11 cellular contexts compared by ENCODE assay signal in the genomic region with DNA sequence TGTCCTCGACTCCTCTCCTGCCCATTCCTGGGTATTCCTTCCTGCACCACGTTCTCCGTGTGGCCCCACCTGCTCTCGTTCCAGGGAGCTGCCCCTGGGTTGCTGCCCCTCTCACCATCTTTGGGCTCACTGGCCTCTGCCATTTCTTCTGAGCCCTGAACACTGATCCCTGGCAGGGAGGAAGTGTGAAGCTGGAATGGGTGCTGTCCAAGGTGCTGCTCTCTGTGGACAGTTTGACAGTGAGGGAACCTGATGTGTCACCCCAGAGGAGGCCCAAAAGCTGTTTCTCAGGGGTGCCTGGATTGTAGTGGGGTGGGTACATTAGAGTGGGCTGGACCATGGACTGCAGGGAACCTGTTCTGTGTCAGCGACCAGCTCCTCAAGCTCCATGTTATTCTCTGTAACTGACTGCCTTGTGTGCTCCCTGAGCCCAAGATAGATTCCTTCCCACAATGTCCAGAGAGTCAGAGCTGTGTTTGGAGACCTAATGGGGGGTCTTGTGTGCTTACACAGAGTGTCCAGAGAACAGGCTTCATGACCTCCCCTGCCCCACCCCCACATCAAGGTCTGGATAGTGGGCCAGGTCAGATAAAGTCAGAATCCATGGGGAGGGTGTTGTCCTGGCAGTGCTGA. TPM values are rescaled to one million over a fixed set of nuclear protein-coding genes. Genes with fewer than 3 reads are reported as not detected.
DNase-seq lines count a peak whose midpoint lies in the region; ATAC-seq and TF ChIP-seq lines count a peak whose summit lies in the region.
"Had no signal": no experiment of that assay in that cellular context is flagged by ENCODE, and none has a peak within 500 bp of the region (broad histone marks: within the 10 kb centered on the region; RNA-seq: fewer than 3 reads in every experiment).

No MANE protein-coding gene starts in this region.

- no peak overlapping the region for H3K9ac ChIP-seq in NT2/D1 (ENCODE audit: insufficient read length, low read depth)
- H3K9ac ChIP-seq: BLaER1 treated with 17β-estradiol and CSF1 and Interleukin-3, amounts not matched to agents 10 nM and 100 nM had no signal

- H3K36me3 Mint-ChIP-seq in progenitor cell of endocrine pancreas (ENCODE audit: insufficient read depth), result no peaks in the 10 kb centered on the region

- no peaks in the 10 kb centered on the region for H3K27me3 ChIP-seq in right atrium auricular region
- peaks cover 25% of the 10 kb centered on the region for H3K27me3 ChIP-seq in NT2/D1 (ENCODE audit: insufficient read depth, insufficient read length)
- H3K27me3 ChIP-seq: BLaER1 treated with 17β-estradiol and CSF1 and Interleukin-3, amounts not matched to agents 10 nM and 100 nM had no signal

- intact Hi-C loops in Right ventricle myocardium inferior (cut with DNase I), result no loop called here

- H3K27me3 Mint-ChIP-seq in progenitor cell of endocrine pancreas, result peaks cover 16% of the 10 kb centered on the region

- H3K4me3 Mint-ChIP-seq in progenitor cell of endocrine pancreas (ENCODE audit: low read depth), result no peak overlapping the region

- H3K4me3 ChIP-seq in right atrium auricular region (no peak overlapping the region), NT2/D1 (ENCODE audit: insufficient read length, low read depth) (no peak overlapping the region), choroid plexus epithelial cell (ENCODE audit: low read depth, low read length) (no peak overlapping the region)
- H3K4me3 ChIP-seq: BLaER1 treated with 17β-estradiol and CSF1 and Interleukin-3, amounts not matched to agents 10 nM and 100 nM; stomach had no signal

- H3K4me1 Mint-ChIP-seq in progenitor cell of endocrine pancreas (ENCODE audit: low read depth), result no peaks in the 10 kb centered on the region

- H3K9me3 Mint-ChIP-seq in progenitor cell of endocrine pancreas (ENCODE audit: low read depth), result peaks cover 3% of the 10 kb centered on the region

- TF ChIP-seq CTCF in right atrium auricular region (IDR thresholded peaks at IDR 0.05), result no peak
- TF ChIP-seq CTCF in choroid plexus epithelial cell (conservative IDR thresholded peaks at IDR 0.05; ENCODE audit: low read depth, low read length), result no peak
- no peak for TF ChIP-seq CTCF in progenitor cell of endocrine pancreas (IDR thresholded peaks at IDR 0.05; ENCODE audit: unreplicated experiment)

- no peak overlapping the region for H3K27ac ChIP-seq in right atrium auricular region
- H3K27ac ChIP-seq: BLaER1 treated with 17β-estradiol and CSF1 and Interleukin-3, amounts not matched to agents 10 nM and 100 nM; stomach had no signal

- H3K27ac Mint-ChIP-seq in progenitor cell of endocrine pancreas, result no peak overlapping the region

- H3K9me3 ChIP-seq in right atrium auricular region (no peaks in the 10 kb centered on the region), NT2/D1 (ENCODE audit: insufficient read depth, low read length) (no peaks in the 10 kb centered on the region)

- H3K36me3 ChIP-seq in right atrium auricular region (no peaks in the 10 kb centered on the region), NT2/D1 (ENCODE audit: insufficient read depth, insufficient read length, low read length) (no peaks in the 10 kb centered on the region)
- H3K36me3 ChIP-seq: BLaER1 treated with 17β-estradiol and CSF1 and Interleukin-3, amounts not matched to agents 10 nM and 100 nM; stomach had no signal

- peak; percentile 27 for DNase-seq in Right ventricle myocardium inferior (ENCODE audit: missing footprints)
- DNase-seq in right atrium auricular region (ENCODE audit: low spot score), result no peak
- DNase-seq in NT2/D1 (ENCODE audit: low read depth, low spot score), result peak; percentile 20
- peak; percentile 50 for DNase-seq in choroid plexus epithelial cell (ENCODE audit: low read depth)
- peak; percentile 23 for DNase-seq in progenitor cell of endocrine pancreas (ENCODE audit: low spot score, unreplicated experiment)
- DNase-seq in NCI-H2107 (lab: John Stamatoyannopoulos, UW), result no peak
- DNase-seq in hypothalamus (lab: John Stamatoyannopoulos, UW), result no peak
- DNase-seq: NCI-H1417 treated with DMSO at 0.1 percent for 48 hours, stomach had no signal

- H3K4me1 ChIP-seq in right atrium auricular region, result no peaks in the 10 kb centered on the region
- no peaks in the 10 kb centered on the region for H3K4me1 ChIP-seq in NT2/D1 (ENCODE audit: insufficient read depth, insufficient read length)
- H3K4me1 ChIP-seq: BLaER1 treated with 17β-estradiol and CSF1 and Interleukin-3, amounts not matched to agents 10 nM and 100 nM had no signal

- ATAC-seq in Right ventricle myocardium inferior, result peak; percentile 26
- ATAC-seq in GM19328 (IDR thresholded peaks at IDR 0.05; ENCODE audit: unreplicated experiment), result no peak

RNA-seq across cellular contexts. Expression of a gene that starts 7.2 kb away (rescaled TPM):
- total RNA-seq in Right ventricle myocardium inferior (not detected), right atrium auricular region (not detected), progenitor cell of endocrine pancreas (not detected in 2 replicates)

Comparison
In these comparisons a context has a peak if more than half of its experiments do, and no peak if none do; other contexts are left out.
1. DNase-seq: peak in Right ventricle myocardium inferior (single experiment), NT2/D1 (single experiment), choroid plexus epithelial cell (single experiment) and progenitor cell of endocrine pancreas (single experiment); none in right atrium auricular region (single experiment), NCI-H2107 (single experiment) and hypothalamus (0 of 51).